ENCODE assay signal across 9 cellular contexts in the genomic region with DNA sequence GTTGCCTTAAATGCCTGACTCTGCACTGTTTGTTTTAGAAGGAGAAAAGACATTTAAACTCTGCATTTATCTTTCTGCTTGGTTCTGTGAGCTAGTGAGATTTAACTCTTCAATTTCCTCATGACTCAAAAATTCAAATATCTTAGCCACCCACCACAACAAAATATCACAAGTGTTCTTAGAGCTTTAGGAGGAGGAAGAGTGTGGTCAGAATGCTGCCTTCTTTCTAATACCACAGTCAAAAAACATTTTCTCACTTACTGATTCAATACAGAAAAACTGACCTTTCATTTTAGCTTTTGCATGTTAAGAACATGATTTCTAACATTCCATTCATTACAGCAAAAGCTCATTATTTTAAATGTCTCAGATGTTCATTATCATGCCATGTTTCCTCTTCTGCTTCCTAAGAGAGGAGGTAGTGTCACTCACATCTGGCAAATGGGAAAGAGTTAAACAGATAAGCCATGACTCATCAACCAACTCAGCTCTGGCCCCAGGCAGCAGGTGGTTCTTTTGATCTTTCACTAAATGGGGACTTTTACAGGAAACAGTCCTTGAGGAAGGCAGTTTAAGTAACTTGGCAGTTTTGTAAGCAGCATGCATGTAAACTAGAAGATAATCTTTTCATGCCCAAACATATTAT. TPM values are rescaled to one million over a fixed set of nuclear protein-coding genes. Genes with fewer than 3 reads are reported as not detected.
DNase-seq lines count a peak whose midpoint lies in the region; ATAC-seq, FAIRE-seq and TF ChIP-seq lines count a peak whose summit lies in the region.
"Had no signal": no experiment of that assay in that cellular context is flagged by ENCODE, and none has a peak within 500 bp of the region (broad histone marks: within the 10 kb centered on the region; RNA-seq: fewer than 3 reads in every experiment).

No MANE protein-coding gene starts in this region.

- peak; percentile 88 for ATAC-seq in GM18909 (IDR thresholded peaks at IDR 0.05; ENCODE audit: poor library complexity, unreplicated experiment)
- ATAC-seq in HG02973 (IDR thresholded peaks at IDR 0.05; ENCODE audit: unreplicated experiment) = peak; percentile 80

- H3K4me3 ChIP-seq in foreskin fibroblast (ENCODE audit: low read depth in 1 of 2, low read length in 2 of 2) (no peak overlapping the region), left ventricle myocardium inferior (no peak overlapping the region)
- H3K4me3 ChIP-seq: heart left ventricle had no signal

- H3K27me3 ChIP-seq in left ventricle myocardium inferior (ENCODE audit: low read depth) = no peaks in the 10 kb centered on the region
- H3K27me3 ChIP-seq: heart left ventricle had no signal

- intact Hi-C loops in left ventricle myocardium inferior (cut with micrococcal nuclease) = loop anchor here (10.0 kb wide), 1 partner anchor 325 kb away; no protein-coding TSS in a partner anchor

- peaks cover 15% of the 10 kb centered on the region for H3K9me3 ChIP-seq in left ventricle myocardium inferior (replicated peaks)

- peaks cover 43% of the 10 kb centered on the region for H3K4me1 ChIP-seq in left ventricle myocardium inferior

- no peak for FAIRE-seq in D721Med (lab: Jason Lieb, UNC)

- no peak overlapping the region for H3K27ac ChIP-seq in left ventricle myocardium inferior (replicated peaks)

- DNase-seq in COLO829 (ENCODE audit: low spot score) (peak; percentile 56), OCI-M1 (lab: John Stamatoyannopoulos, UW) (peak; percentile 78), foreskin fibroblast (peak; percentile 18 to 71), hippocampal formation (lab: John Stamatoyannopoulos, UW) (no peak), left ventricle myocardium inferior (no peak), D721Med (ENCODE audit: insufficient read length, low spot score) (no peak)
- DNase-seq: heart left ventricle had no signal

- TF ChIP-seq CTCF in foreskin fibroblast (IDR thresholded peaks at IDR 0.05; ENCODE audit: low read depth, low read length) (no peak), left ventricle myocardium inferior (IDR thresholded peaks at IDR 0.05; ENCODE audit: borderline replicate concordance) (no peak), D721Med (IDR thresholded peaks at IDR 0.05; ENCODE audit: insufficient read depth, missing control alignments) (no peak)

- peaks cover 7% of the 10 kb centered on the region for H3K36me3 ChIP-seq in left ventricle myocardium inferior
- H3K36me3 ChIP-seq: heart left ventricle had no signal

RNA-seq across cellular contexts. Expression of a gene that starts 56.4 kb away (rescaled TPM):
- total RNA-seq in left ventricle myocardium inferior = not detected
- total RNA-seq: heart left ventricle had no signal

RNA-seq across cellular contexts. Expression of a gene that starts 57.6 kb away (rescaled TPM):
- not detected for total RNA-seq in left ventricle myocardium inferior
- total RNA-seq: heart left ventricle had no signal

Comparison
In these comparisons a context has a peak if more than half of its experiments do, and no peak if none do; other contexts are left out.
1. DNase-seq: peak in COLO829 (single experiment), OCI-M1 (single experiment) and foreskin fibroblast (2 of 2); none in hippocampal formation (0 of 2), left ventricle myocardium inferior (single experiment) and D721Med (single experiment).